In genomic region chr5:83494102-83494620, GRCh38 we compare ENCODE assay signal across 1 cellular context.
TF ChIP-seq lines count a peak whose summit lies in the region.

No MANE protein-coding gene starts in this region.

TF ChIP-seq in WTC11, 78 proteins besides CTCF, POLR2A, EP300 and RAD21 (continued from another document):
- no peak for TF ChIP-seq ZNF532 (CRISPR knock-in tag; IDR thresholded peaks at IDR 0.05; ENCODE audit: borderline replicate concordance)
- no peak for TF ChIP-seq ATF1 (CRISPR knock-in tag; IDR thresholded peaks at IDR 0.05)
- TF ChIP-seq HMGXB4 (CRISPR knock-in tag; IDR thresholded peaks at IDR 0.05), result no peak
- TF ChIP-seq HMGA2 (CRISPR knock-in tag; IDR thresholded peaks at IDR 0.05), result no peak
- no peak for TF ChIP-seq ZMAT4 (CRISPR knock-in tag; IDR thresholded peaks at IDR 0.05)
- no peak for TF ChIP-seq ATF3 (CRISPR knock-in tag; conservative IDR thresholded peaks at IDR 0.05)
- no peak for TF ChIP-seq ZBTB21 (CRISPR knock-in tag; IDR thresholded peaks at IDR 0.05; ENCODE audit: borderline replicate concordance)
- TF ChIP-seq USF2 (CRISPR knock-in tag; IDR thresholded peaks at IDR 0.05), result no peak
- no peak for TF ChIP-seq CREM (CRISPR knock-in tag; IDR thresholded peaks at IDR 0.05)
- TF ChIP-seq MYBL2 (CRISPR knock-in tag; IDR thresholded peaks at IDR 0.05), result no peak
- no peak for TF ChIP-seq USF1 (CRISPR knock-in tag; IDR thresholded peaks at IDR 0.05)
- no peak for TF ChIP-seq JUN (CRISPR knock-in tag; IDR thresholded peaks at IDR 0.05)
- TF ChIP-seq E2F1 (CRISPR knock-in tag; IDR thresholded peaks at IDR 0.05), result no peak
- no peak for TF ChIP-seq OVOL2 (CRISPR knock-in tag; IDR thresholded peaks at IDR 0.05; ENCODE audit: borderline replicate concordance)
- TF ChIP-seq ZNF232 (CRISPR knock-in tag; IDR thresholded peaks at IDR 0.05), result no peak
- no peak for TF ChIP-seq NFE2L1 (CRISPR knock-in tag; IDR thresholded peaks at IDR 0.05)
- TF ChIP-seq ZNF396 (CRISPR knock-in tag; IDR thresholded peaks at IDR 0.05; ENCODE audit: borderline replicate concordance), result no peak
TF ChIP-seq in WTC11: peak in this region for 0.
